8 cellular contexts compared by ENCODE assay signal in genomic region chr2:98518106-98518505, GRCh38.
A peak's percentile ranks its signal among the peaks of the same experiment; 100 is the strongest.
DNase-seq lines count a peak whose midpoint lies in the region; ATAC-seq and TF ChIP-seq lines count a peak whose summit lies in the region.

No MANE protein-coding gene starts in this region.

- peak; percentile 16 to 67 (median 55) for DNase-seq in CD4-positive, CD25-positive, alpha-beta regulatory T cell
- peak; percentile 42 to 51 for DNase-seq in Kasumi-1 (lab: John Stamatoyannopoulos, UW)
- peak; percentile 16 to 29 for DNase-seq in activated CD8-positive, alpha-beta memory T cell treated with anti-CD3 and anti-CD28 coated beads for 4 hours (ENCODE audit: low read depth in 2 of 2)
- peak; percentile 46 for DNase-seq in fibroblast of pulmonary artery (ENCODE audit: low read depth)
- DNase-seq in stimulated activated CD4-positive, alpha-beta T cell treated with anti-CD3 and anti-CD28 coated beads, Interleukin-15, amount 100 ng/mL, for 24 hours, result peak; percentile 59
- no peak for DNase-seq in cortex of kidney (lab: John Stamatoyannopoulos, UW)

- peaks cover 23 to 50% (median 40%) of the 10 kb centered on the region in 4 donors for H3K4me1 Mint-ChIP-seq in CD4-positive, CD25-positive, alpha-beta regulatory T cell

- ATAC-seq in CD4-positive, CD25-positive, alpha-beta regulatory T cell (ENCODE audit: low read depth in 2 of 2), result peak; percentile 74
- ATAC-seq in HG03045 (IDR thresholded peaks at IDR 0.05; ENCODE audit: unreplicated experiment), result no peak
- ATAC-seq in GM19397 (IDR thresholded peaks at IDR 0.05; ENCODE audit: unreplicated experiment), result no peak

- H3K27ac Mint-ChIP-seq in CD4-positive, CD25-positive, alpha-beta regulatory T cell, result peak overlapping the region in 1 of 3 donors; percentile 46

- no peak overlapping the region for H3K4me3 ChIP-seq in CD4-positive, CD25-positive, alpha-beta regulatory T cell (ENCODE audit: low read depth, low read length)
- no peak overlapping the region for H3K4me3 ChIP-seq in fibroblast of pulmonary artery (replicated peaks; ENCODE audit: low read depth, low read length)

- peaks cover 32% of the 10 kb centered on the region for H3K36me3 ChIP-seq in CD4-positive, CD25-positive, alpha-beta regulatory T cell (ENCODE audit: control insufficient read depth, insufficient read depth, low read length)

- H3K36me3 Mint-ChIP-seq in CD4-positive, CD25-positive, alpha-beta regulatory T cell, result peaks cover 16% of the 10 kb centered on the region

- H3K9me3 ChIP-seq in CD4-positive, CD25-positive, alpha-beta regulatory T cell (ENCODE audit: control insufficient read depth in 2 of 2, low read length in 2 of 2), result no peaks in the 10 kb centered on the region

- no peak overlapping the region for H3K27ac ChIP-seq in CD4-positive, CD25-positive, alpha-beta regulatory T cell (ENCODE audit: insufficient read depth, low read length, poor library complexity, severe bottlenecking)

- H3K27me3 Mint-ChIP-seq in CD4-positive, CD25-positive, alpha-beta regulatory T cell, result no peaks in the 10 kb centered on the region

- no peaks in the 10 kb centered on the region for H3K27me3 ChIP-seq in CD4-positive, CD25-positive, alpha-beta regulatory T cell (ENCODE audit: control insufficient read depth, insufficient read depth, low read length)

- peak; percentile 47 for TF ChIP-seq CTCF in fibroblast of pulmonary artery (IDR thresholded peaks at IDR 0.05; ENCODE audit: low read length, missing control alignments)

- no peaks in the 10 kb centered on the region for H3K9me3 Mint-ChIP-seq in CD4-positive, CD25-positive, alpha-beta regulatory T cell

- H3K4me3 Mint-ChIP-seq in CD4-positive, CD25-positive, alpha-beta regulatory T cell, result peak overlapping the region in 1 of 4 donors; percentile 16

- peaks cover 21% of the 10 kb centered on the region for H3K4me1 ChIP-seq in CD4-positive, CD25-positive, alpha-beta regulatory T cell (ENCODE audit: control insufficient read depth, insufficient read depth, low read length, poor library complexity, severe bottlenecking)

Comparison
In these comparisons a context has a peak if more than half of its experiments do, and no peak if none do; other contexts are left out.
1. ATAC-seq: peak in CD4-positive, CD25-positive, alpha-beta regulatory T cell (2 of 2); none in HG03045 (single experiment) and GM19397 (single experiment).